In the genomic region with DNA sequence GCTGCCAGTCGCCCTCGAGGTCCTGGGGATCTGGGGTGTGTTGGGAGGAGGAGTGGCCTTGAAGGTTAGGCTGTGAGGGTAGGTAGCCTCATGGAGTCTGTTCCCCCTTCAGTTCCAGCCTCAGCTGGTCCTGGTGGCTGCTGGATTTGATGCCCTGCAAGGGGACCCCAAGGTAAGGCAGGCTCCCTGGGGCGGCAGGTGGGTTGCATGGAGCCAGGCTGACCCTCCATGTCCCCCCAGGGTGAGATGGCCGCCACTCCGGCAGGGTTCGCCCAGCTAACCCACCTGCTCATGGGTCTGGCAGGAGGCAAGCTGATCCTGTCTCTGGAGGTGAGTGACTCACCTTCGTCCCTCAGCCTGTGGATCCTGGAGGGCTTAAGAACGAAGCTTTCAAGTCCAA, we compare ENCODE assay signal across 11 cellular contexts. TPM values are rescaled to one million over a fixed set of nuclear protein-coding genes. Genes with fewer than 3 reads are reported as not detected.
"Had no signal": no experiment of that assay in that cellular context is flagged by ENCODE, and none has a peak within 500 bp of the region (broad histone marks: within the 10 kb centered on the region; RNA-seq: fewer than 3 reads in every experiment).

No MANE protein-coding gene starts in this region.

- H3K4me1 Mint-ChIP-seq: GM23338, H9 had no signal

- ATAC-seq: GM23338, HCT116 had no signal

- H3K4me3 Mint-ChIP-seq: GM23338, H9, HFFc6 had no signal

- DNase-seq: GM23248, GOT3, H7, H9, HCEC 1CT, HFFc6 had no signal

- H3K4me3 ChIP-seq: GM23248, GM23338, HAP-1 had no signal

- H3K27ac Mint-ChIP-seq: GM23338, H9, HFFc6 had no signal

- H3K9me3 Mint-ChIP-seq: GM23338, HFFc6 had no signal

- H3K9me3 ChIP-seq: HAP-1 had no signal

RNA-seq across cellular contexts. Expression of a gene that starts 11.6 kb away (rescaled TPM):
- total RNA-seq: GM23248, H1, H4, H9, HFFc6 had no signal

RNA-seq across cellular contexts. Expression of a gene that starts 20.7 kb away (rescaled TPM):
- total RNA-seq: HFFc6 had no signal

RNA-seq across cellular contexts. Expression of a gene that starts 28.3 kb away (rescaled TPM):
- total RNA-seq: GM23248, GM23338, H1, H4, H7, H9, HFFc6 had no signal

RNA-seq across cellular contexts. Expression of a gene that starts 53.2 kb away (rescaled TPM):
- total RNA-seq: GM23248, GM23338, H1, H4, H7, H9, HFFc6 had no signal
